In genomic region chr14:74610866-74611671, GRCh38 we compare ENCODE assay signal across 10 cellular contexts. TPM values are rescaled to one million over a fixed set of nuclear protein-coding genes. Genes with fewer than 3 reads are reported as not detected.
DNase-seq lines count a peak whose midpoint lies in the region; ATAC-seq and TF ChIP-seq lines count a peak whose summit lies in the region.
"Had no signal": no experiment of that assay in that cellular context is flagged by ENCODE, and none has a peak within 500 bp of the region (broad histone marks: within the 10 kb centered on the region; RNA-seq: fewer than 3 reads in every experiment).

No MANE protein-coding gene starts in this region.

- WGBS in right cardiac atrium = 18% methylated on average over 65 of the region's 65 CpGs

- H3K36me3 Mint-ChIP-seq in activated T-cell treated with anti-CD3 and anti-CD28 coated beads, Interleukin-2, amount 50 U/mL, for 72 hours (ENCODE audit: insufficient read depth in 2 of 2) = no peaks in the 10 kb centered on the region

- H3K4me1 ChIP-seq in right cardiac atrium (ENCODE audit: control insufficient read depth, insufficient read depth, low read length) = no peaks in the 10 kb centered on the region

- H3K4me3 ChIP-seq in right cardiac atrium (ENCODE audit: low read length) (peak overlapping the region; percentile 84), retinal pigment epithelial cell (ENCODE audit: low read length) (peak overlapping the region; percentile 64)

- no peak for TF ChIP-seq CTCF in retinal pigment epithelial cell (conservative IDR thresholded peaks at IDR 0.05; ENCODE audit: low read depth, low read length)

- peaks cover 44% of the 10 kb centered on the region for H3K27me3 Mint-ChIP-seq in activated T-cell treated with anti-CD3 and anti-CD28 coated beads, Interleukin-2, amount 50 U/mL, for 72 hours (ENCODE audit: low read depth)

- H3K4me3 Mint-ChIP-seq in activated T-cell treated with anti-CD3 and anti-CD28 coated beads, Interleukin-2, amount 50 U/mL, for 72 hours = peak overlapping the region; percentile 16 to 41

- peaks cover 39% of the 10 kb centered on the region for H3K4me1 Mint-ChIP-seq in activated T-cell treated with anti-CD3 and anti-CD28 coated beads, Interleukin-2, amount 50 U/mL, for 72 hours (ENCODE audit: low read depth)

- ATAC-seq in activated T-cell treated with anti-CD3 and anti-CD28 coated beads, Interleukin-2, amount 50 U/mL, for 72 hours (replicated peaks in 1 of 2) = no peak
- ATAC-seq in right cardiac atrium (peak in 1 of 2 donors; percentile 2), HG02981 (IDR thresholded peaks at IDR 0.05; ENCODE audit: unreplicated experiment) (no peak)

- H3K9me3 Mint-ChIP-seq in activated T-cell treated with anti-CD3 and anti-CD28 coated beads, Interleukin-2, amount 50 U/mL, for 72 hours = no peaks in the 10 kb centered on the region

- H3K9me3 ChIP-seq in right cardiac atrium (ENCODE audit: control insufficient read depth, low read length) = no peaks in the 10 kb centered on the region

- no peaks in the 10 kb centered on the region for H3K27me3 ChIP-seq in right cardiac atrium (ENCODE audit: control insufficient read depth, insufficient read depth)

- H3K27ac Mint-ChIP-seq in activated T-cell treated with anti-CD3 and anti-CD28 coated beads, Interleukin-2, amount 50 U/mL, for 72 hours = no peak overlapping the region

- intact Hi-C loops in right cardiac atrium (cut with DNase I) = loop anchor here (5.0 to 10.0 kb wide), 3 partner anchors 104 to 109 kb away; partner anchors contain the start of genes AREL1 (in 1 of the 4) and FCF1 (in 1 of the 4)

- DNase-seq in EH (ENCODE audit: low read depth) = peak; percentile 45
- DNase-seq in activated T-cell treated with anti-CD3 and anti-CD28 coated beads, Interleukin-2, amount 50 U/mL, for 72 hours = no peak
- DNase-seq in right cardiac atrium = no peak
- no peak for DNase-seq in retinal pigment epithelial cell (ENCODE audit: low read depth)
- DNase-seq in activated gamma-delta T cell treated with Interleukin-2 at 50 U/mL for 16 hours = no peak
- DNase-seq in iPS-NIHi11 (ENCODE audit: low spot score) = no peak
- DNase-seq in GM19238 (ENCODE audit: insufficient read length, low spot score) = no peak
- DNase-seq: OCI-M1; stimulated activated CD4-positive, alpha-beta T cell treated with anti-CD3 and anti-CD28 coated beads, Interleukin-1b, Interleukin-23, amount 100 ng/mL, for 48 hours had no signal

- H3K27ac ChIP-seq in right cardiac atrium (ENCODE audit: low read length) = no peak overlapping the region

RNA-seq across cellular contexts. Expression of gene LTBP2, which starts 1.0 kb away (rescaled TPM):
- total RNA-seq in activated T-cell treated with anti-CD3 and anti-CD28 coated beads, Interleukin-2, amount 50 U/mL, for 72 hours = under 1 TPM; 0.25 to 0.84 TPM
- 10 to 100 TPM; 13.9 to 46.0 (median 23.5) TPM for total RNA-seq in right cardiac atrium
- polyA plus RNA-seq in right cardiac atrium = 3.4 TPM

Comparison
In these comparisons a context has a peak if more than half of its experiments do, and no peak if none do; other contexts are left out.
1. RNA of gene LTBP2, which starts 1.0 kb away (total RNA-seq): 13.9 to 46.0 TPM in right cardiac atrium; 0.25 to 0.84 TPM in activated T-cell treated with anti-CD3 and anti-CD28 coated beads, Interleukin-2, amount 50 U/mL, for 72 hours; every median in the first group is over 4 times any median in the second.